In the genomic region with DNA sequence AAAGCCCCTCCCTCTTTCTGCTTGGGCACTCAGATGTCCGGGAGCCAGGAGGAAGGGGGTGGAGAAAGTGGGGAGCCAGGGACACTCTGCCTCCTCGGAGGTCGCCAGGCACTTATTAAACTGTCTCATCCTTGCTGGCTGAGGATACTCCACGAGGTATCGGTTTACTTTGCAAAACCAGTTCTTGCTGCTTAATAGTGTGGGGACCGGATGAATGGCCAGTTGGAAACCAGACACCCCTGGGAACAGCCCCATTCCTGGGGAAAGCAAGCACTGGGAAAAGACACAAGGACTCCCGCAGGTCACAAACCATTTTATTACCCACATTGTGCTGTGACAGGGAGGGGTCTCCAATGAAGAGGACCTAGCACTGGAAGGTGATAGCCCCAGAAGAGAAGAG, we compare ENCODE assay signal across 12 cellular contexts. TPM values are rescaled to one million over a fixed set of nuclear protein-coding genes. Genes with fewer than 3 reads are reported as not detected.
DNase-seq lines count a peak whose midpoint lies in the region; ATAC-seq, FAIRE-seq and TF ChIP-seq lines count a peak whose summit lies in the region.
"Had no signal": no experiment of that assay in that cellular context is flagged by ENCODE, and none has a peak within 500 bp of the region (broad histone marks: within the 10 kb centered on the region; RNA-seq: fewer than 3 reads in every experiment).

No MANE protein-coding gene starts in this region.

- no TSS peak for BruUV-seq in GM12878 (replicated peaks; lab: Mats Ljungman, UMichigan)

- H3K9me3 Mint-ChIP-seq in activated T-cell treated with anti-CD3 and anti-CD28 coated beads, Interleukin-2, amount 50 U/mL, for 24 hours = no peaks in the 10 kb centered on the region
- H3K9me3 Mint-ChIP-seq in activated T-cell treated with anti-CD3 and anti-CD28 coated beads, Interleukin-2, amount 50 U/mL, for 4 hours = no peaks in the 10 kb centered on the region

- POLR2A ChIA-PET in GM12878 (lab: Charles Lee) = no interaction called here

- H3K23ac ChIP-seq in trophoblast cell (ENCODE audit: low read length) = no peak overlapping the region

- H2AK5ac ChIP-seq in trophoblast cell (ENCODE audit: low read length) = no peak overlapping the region

- H3K27ac ChIP-seq in GM12878 (ENCODE audit: control insufficient read depth, insufficient read depth) (peak overlapping the region; percentile 51), trophoblast cell (ENCODE audit: low read depth, low read length) (no peak overlapping the region)
- H3K27ac ChIP-seq: sigmoid colon, transverse colon had no signal

- peaks cover 49% of the 10 kb centered on the region for H3K36me3 Mint-ChIP-seq in activated T-cell treated with anti-CD3 and anti-CD28 coated beads, Interleukin-2, amount 50 U/mL, for 24 hours (ENCODE audit: low read depth)
- H3K36me3 Mint-ChIP-seq in activated T-cell treated with anti-CD3 and anti-CD28 coated beads, Interleukin-2, amount 50 U/mL, for 4 hours (ENCODE audit: insufficient read depth) = peaks cover 12% of the 10 kb centered on the region

- SMC1A ChIA-PET in GM12878 (lab: Charles Lee; ENCODE audit: uncharacterized antibody, unreplicated experiment) = no interaction called here

- no peak for TF ChIP-seq POLR2A in GM12878 (IDR thresholded peaks at IDR 0.05; ENCODE audit: low read depth, low read length)

- no peak for FAIRE-seq in GM12878 (lab: Jason Lieb, UNC)

- no peak overlapping the region for H4K8ac ChIP-seq in trophoblast cell (ENCODE audit: low read depth, low read length)

- no peak overlapping the region for H3K4ac ChIP-seq in trophoblast cell (ENCODE audit: low read depth, low read length)

- 93% methylated on average over 7 of the region's 7 CpGs for WGBS in GM12878 (ENCODE audit: insufficient coverage, insufficient replicate concordance, low lambda C conversion rate, missing lambda C conversion rate)
- no CpG with 5 or more reads among the region's 7 CpGs for WGBS in trophoblast cell (ENCODE audit: extremely low coverage, insufficient coverage, insufficient read length)

- H3K18ac ChIP-seq in trophoblast cell (ENCODE audit: low read length) = no peak overlapping the region

- CTCF ChIA-PET in GM12878 (lab: Yijun Ruan, JAX) = no interaction called here

- H4K91ac ChIP-seq in trophoblast cell (ENCODE audit: low read depth, low read length) = no peak overlapping the region

- H3K36me3 ChIP-seq in GM12878 (ENCODE audit: control insufficient read depth in 2 of 2, insufficient read depth in 2 of 2, low read length in 1 of 2) (peaks cover 19 to 23% of the 10 kb centered on the region in 2 experiments), trophoblast cell (ENCODE audit: control insufficient read depth in 1 of 2, insufficient read depth in 2 of 2, low read length in 2 of 2) (no peaks in the 10 kb centered on the region)
- H3K36me3 ChIP-seq: sigmoid colon, transverse colon had no signal

- H3K4me3 ChIP-seq in GM12878 = no peak overlapping the region
- H3K4me3 ChIP-seq in trophoblast cell (ENCODE audit: low read depth, low read length) = no peak overlapping the region
- H3K4me3 ChIP-seq: sigmoid colon, transverse colon had no signal

- no peak overlapping the region for H4K12ac ChIP-seq in trophoblast cell (ENCODE audit: low read depth, low read length)

- peaks cover 95% of the 10 kb centered on the region for H3K4me1 Mint-ChIP-seq in activated T-cell treated with anti-CD3 and anti-CD28 coated beads, Interleukin-2, amount 50 U/mL, for 24 hours (ENCODE audit: low read depth)
- peaks cover 96% of the 10 kb centered on the region for H3K4me1 Mint-ChIP-seq in activated T-cell treated with anti-CD3 and anti-CD28 coated beads, Interleukin-2, amount 50 U/mL, for 4 hours (ENCODE audit: low read depth)

- no peak overlapping the region for H3K4me3 Mint-ChIP-seq in activated T-cell treated with anti-CD3 and anti-CD28 coated beads, Interleukin-2, amount 50 U/mL, for 24 hours
- H3K4me3 Mint-ChIP-seq in activated T-cell treated with anti-CD3 and anti-CD28 coated beads, Interleukin-2, amount 50 U/mL, for 4 hours = no peak overlapping the region

- TF ChIP-seq EP300 in GM12878 (IDR thresholded peaks at IDR 0.05; ENCODE audit: borderline replicate concordance in 1 of 2, control insufficient read depth in 1 of 2, low read depth in 2 of 2, low read length in 2 of 2) = no peak

- H2BK120ac ChIP-seq in trophoblast cell (ENCODE audit: insufficient read depth, low read length, poor library complexity) = no peak overlapping the region

- H3K79me2 ChIP-seq in GM12878 (ENCODE audit: control insufficient read depth, insufficient read depth, low read length) = peaks cover 97% of the 10 kb centered on the region
- H3K79me2 ChIP-seq in trophoblast cell (ENCODE audit: control insufficient read depth, insufficient read depth, low read length, poor library complexity) = no peaks in the 10 kb centered on the region

- in situ Hi-C loops in GM12878 (cut with MboI) = no loop called here

- no peak overlapping the region for H3K9ac ChIP-seq in GM12878 (ENCODE audit: control insufficient read depth, insufficient read depth, low read length)
- H3K9ac ChIP-seq in trophoblast cell (ENCODE audit: low read length) = no peak overlapping the region

- peaks cover 11% of the 10 kb centered on the region; the same call in 1 of the 2 replicates for H4K20me1 ChIP-seq in GM12878 (ENCODE audit: control insufficient read depth, insufficient read depth)

- H2AFZ ChIP-seq in GM12878 (ENCODE audit: control insufficient read depth, low read depth, low read length) (no peak overlapping the region), trophoblast cell (ENCODE audit: insufficient read depth, low read length, poor library complexity) (no peak overlapping the region)

- no peaks in the 10 kb centered on the region for H3K27me3 Mint-ChIP-seq in activated T-cell treated with anti-CD3 and anti-CD28 coated beads, Interleukin-2, amount 50 U/mL, for 24 hours
- no peaks in the 10 kb centered on the region for H3K27me3 Mint-ChIP-seq in activated T-cell treated with anti-CD3 and anti-CD28 coated beads, Interleukin-2, amount 50 U/mL, for 4 hours (ENCODE audit: low read depth)

- no peaks in the 10 kb centered on the region for H3K79me1 ChIP-seq in trophoblast cell (ENCODE audit: low read length)

- DNase-seq in activated T-cell treated with anti-CD3 and anti-CD28 coated beads, Interleukin-2, amount 50 U/mL, for 24 hours = no peak
- DNase-seq in activated T-cell treated with anti-CD3 and anti-CD28 coated beads, Interleukin-2, amount 50 U/mL, for 4 hours = no peak
- DNase-seq in NCI-H146 (lab: John Stamatoyannopoulos, UW) (peak; percentile 33), GM12878 (ENCODE audit: low read depth, low spot score) (no peak), trophoblast cell (no peak), EL (no peak), left lobe of liver (ENCODE audit: low spot score) (no peak)
- DNase-seq: activated CD8-positive, alpha-beta memory T cell treated with anti-CD3 and anti-CD28 coated beads, Interleukin-2, amount 50 U/mL, for 48 hours; HCEC 1CT; sigmoid colon; transverse colon had no signal

- peaks cover 64% of the 10 kb centered on the region for H3K4me1 ChIP-seq in GM12878 (ENCODE audit: control insufficient read depth, insufficient read depth, low read length)
- peaks cover 10 to 11% of the 10 kb centered on the region in 2 experiments for H3K4me1 ChIP-seq in trophoblast cell (ENCODE audit: control insufficient read depth in 1 of 2, insufficient read depth in 2 of 2, low read length in 2 of 2)

- RAD21 ChIA-PET in GM12878 (lab: Charles Lee; ENCODE audit: unreplicated experiment) = no interaction called here

- no peaks in the 10 kb centered on the region for H3K9me3 ChIP-seq in GM12878 (replicated peaks; ENCODE audit: control insufficient read depth, insufficient read depth, low read length)
- no peaks in the 10 kb centered on the region for H3K9me3 ChIP-seq in trophoblast cell (ENCODE audit: insufficient read depth, low read depth, low read length)
- H3K9me3 ChIP-seq: sigmoid colon, transverse colon had no signal

- no peak overlapping the region for H2BK5ac ChIP-seq in trophoblast cell (ENCODE audit: low read depth, low read length, poor library complexity)

- no peak overlapping the region for H3K4me2 ChIP-seq in GM12878 (ENCODE audit: control insufficient read depth, insufficient read depth)
- H3K4me2 ChIP-seq in trophoblast cell (ENCODE audit: low read length) = peak overlapping the region; percentile 17

- ATAC-seq in activated T-cell treated with anti-CD3 and anti-CD28 coated beads, Interleukin-2, amount 50 U/mL, for 4 hours = no peak
- no peak for ATAC-seq in GM12878
- no peak for ATAC-seq in HG02678 (IDR thresholded peaks at IDR 0.05; ENCODE audit: unreplicated experiment)
- ATAC-seq in left lobe of liver = no peak

- H2BK12ac ChIP-seq in trophoblast cell (ENCODE audit: low read length) = no peak overlapping the region

- no peaks in the 10 kb centered on the region for H3K27me3 ChIP-seq in GM12878 (replicated peaks in 1 of 2; ENCODE audit: control insufficient read depth in 2 of 2, insufficient read depth in 2 of 2, low read length in 1 of 2)
- H3K27me3 ChIP-seq in trophoblast cell (ENCODE audit: insufficient read depth, low read length) = no peaks in the 10 kb centered on the region
- H3K27me3 ChIP-seq: sigmoid colon, transverse colon had no signal

- no peak overlapping the region for H3K14ac ChIP-seq in trophoblast cell (ENCODE audit: low read length)

- no peak for TF ChIP-seq RAD21 in GM12878 (IDR thresholded peaks at IDR 0.05; ENCODE audit: insufficient read depth, low read depth, low read length)

- H3K27ac Mint-ChIP-seq in activated T-cell treated with anti-CD3 and anti-CD28 coated beads, Interleukin-2, amount 50 U/mL, for 24 hours = peak overlapping the region; percentile 87

- no peak for TF ChIP-seq CTCF in GM12878 (IDR thresholded peaks at IDR 0.05 in 2 of 3, conservative IDR thresholded peaks at IDR 0.05 in 1 of 3; ENCODE audit: control insufficient read depth in 2 of 3, extremely low read depth in 1 of 3, insufficient read depth in 1 of 3, low read depth in 3 of 3, low read length in 3 of 3)

- intact Hi-C loops in GM12878 (cut with micrococcal nuclease; ENCODE audit: unreplicated experiment) = no loop called here

RNA-seq across cellular contexts. Expression of gene CCDC88C, which starts 34.2 kb away (rescaled TPM):
- 10 to 100 TPM; 50.3 to 60.2 (median 58.2) TPM for total RNA-seq in activated T-cell treated with anti-CD3 and anti-CD28 coated beads, Interleukin-2, amount 50 U/mL, for 4 hours
- 423 and 447 TPM in 2 replicates for total RNA-seq in GM12878 (2013; cell fraction: nucleolus; rRNA removed)
- total RNA-seq in GM12878 (2014; rRNA removed) (48.4 and 48.8 TPM in 2 replicates), GM12878 (2014; rRNA removed; fragmentation: Illumina TruSeq; extraction: Trizol) (35.7 and 41.3 TPM in 2 replicates), GM12878 (2021) (71.3 and 79.6 TPM in 2 replicates), left lobe of liver (4.1 TPM)
- 18.5 TPM for polyA plus RNA-seq in GM12878 (2011; ENCODE audit: low read depth)
- polyA plus RNA-seq in GM12878 (2011; rRNA removed) (37.2 and 39.7 TPM in 2 replicates), GM12878 (2014; fragmentation: Illumina TruSeq; extraction: Trizol) (20.2 and 31.3 TPM in 2 replicates), GM12878 (2014; fragmentation: Nextera tagmentation; extraction: Ambion mirVana) (1 to 10 TPM; 4.0 to 7.0 TPM), GM12878 (2014; rRNA removed) (53.5 and 66.2 TPM in 2 replicates), GM12878 (2016; fragmentation: Nextera tagmentation; extraction: Ambion mirVana) (10 to 100 TPM; 28.9 to 33.4 TPM)
- polyA plus RNA-seq in GM12878 (2011; cell fraction: cytosol; rRNA removed) = 37.8 and 40.4 TPM in 2 replicates
- polyA plus RNA-seq in GM12878 (2011; cell fraction: nucleus; rRNA removed) = 123 and 167 TPM in 2 replicates
- 34.9 and 39.6 TPM in 2 replicates for polyA plus RNA-seq in GM12878 (2012)
- polyA minus RNA-seq in GM12878 (2011; rRNA and poly(A)+ RNA removed) = 69.8 and 107 TPM in 2 replicates
- polyA minus RNA-seq in GM12878 (2011; cell fraction: cytosol; rRNA and poly(A)+ RNA removed) = 26.6 and 28.2 TPM in 2 replicates
- polyA minus RNA-seq in GM12878 (2011; cell fraction: nucleus; rRNA and poly(A)+ RNA removed) = 97.0 and 159 TPM in 2 replicates
- polyA plus RNA-seq in trophoblast cell (2013) = 3.1 and 3.4 TPM in 2 replicates
